Comparison of ENCODE assay signal across 8 cellular contexts in the genomic region with DNA sequence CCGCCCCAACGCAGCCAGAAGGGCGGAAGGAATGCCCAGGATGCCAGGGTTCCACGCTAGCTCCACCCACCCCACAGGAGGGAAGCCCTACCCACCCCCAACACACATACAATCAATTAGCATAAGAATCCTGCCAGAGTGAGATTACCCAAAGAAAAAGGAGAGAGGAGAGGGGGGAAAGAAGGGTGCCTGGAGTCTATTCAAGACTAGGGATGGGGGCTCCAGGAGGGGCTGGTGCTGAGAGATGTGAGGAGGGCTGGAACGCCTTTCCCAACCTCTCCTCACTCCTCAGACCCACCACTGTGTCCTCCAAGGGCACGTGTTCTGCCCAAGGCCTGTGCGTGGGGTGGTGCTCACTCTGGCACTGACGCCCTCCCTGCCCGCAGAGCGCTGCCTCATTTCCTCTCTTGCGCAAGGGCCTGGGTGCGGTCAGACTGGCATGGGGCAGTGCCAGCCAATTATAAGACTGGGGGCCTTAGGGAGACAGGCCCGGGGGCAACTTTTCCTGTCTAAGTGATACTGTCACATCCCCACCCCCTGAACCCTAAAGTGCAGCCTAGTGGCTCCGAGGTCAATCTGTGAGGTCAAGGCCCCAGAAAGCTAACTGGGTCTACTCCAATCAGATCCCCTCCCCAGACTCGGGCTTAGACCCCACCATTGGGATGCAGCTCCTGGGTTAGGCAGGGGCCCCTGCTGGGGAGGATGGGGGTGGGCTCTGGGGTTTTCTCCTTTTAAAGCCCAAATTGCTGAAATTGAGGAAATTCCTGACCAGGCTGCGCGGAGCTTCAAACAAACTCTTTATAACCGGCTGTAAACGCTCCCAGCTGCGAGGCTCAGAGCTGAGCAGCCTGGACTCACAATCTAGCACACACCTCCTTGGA.
DNase-seq lines count a peak whose midpoint lies in the region; ATAC-seq lines count a peak whose summit lies in the region.

No MANE protein-coding gene starts in this region.

- peaks cover 20 to 83% (median 76%) of the 10 kb centered on the region in 5 donors for H3K4me1 ChIP-seq in subcutaneous abdominal adipose tissue (ENCODE audit: control insufficient read depth in 5 of 5, insufficient read depth in 5 of 5, low read length in 5 of 5)

- peak; percentile 79 for DNase-seq in activated effector memory CD4-positive, alpha-beta T cell treated with anti-CD3 and anti-CD28 coated beads, Interleukin-2, amount 50 U/mL, for 16 hours
- DNase-seq in activated effector memory CD4-positive, alpha-beta T cell treated with Interleukin-2 at 50 U/mL for 16 hours = no peak
- DNase-seq in iPS-NIHi11 (ENCODE audit: low spot score) (peak; percentile 75), DMS153 treated with DMSO at 0.1 percent for 48 hours (lab: John Stamatoyannopoulos, UW; ENCODE audit: unreplicated experiment) (no peak)

- no peaks in the 10 kb centered on the region for H3K27me3 Mint-ChIP-seq in activated naive CD4-positive, alpha-beta T cell treated with anti-CD3 and anti-CD28 coated beads, Interleukin-2, amount 50 U/mL, for 24 hours

- no peaks in the 10 kb centered on the region for H3K27me3 ChIP-seq in subcutaneous abdominal adipose tissue (ENCODE audit: control insufficient read depth in 5 of 5, insufficient read depth in 4 of 5, low read length in 5 of 5)

- ATAC-seq in GM18867 (IDR thresholded peaks at IDR 0.05; ENCODE audit: unreplicated experiment) (no peak), GM21515 (IDR thresholded peaks at IDR 0.05; ENCODE audit: unreplicated experiment) (no peak)

- peaks cover 0 to 35% (median 30%) of the 10 kb centered on the region in 5 donors for H3K36me3 ChIP-seq in subcutaneous abdominal adipose tissue (ENCODE audit: control insufficient read depth in 5 of 5, insufficient read depth in 5 of 5, low read length in 5 of 5)

- H3K9ac ChIP-seq in subcutaneous abdominal adipose tissue (ENCODE audit: low read length in 5 of 5) = peak overlapping the region in 4 of 5 donors; percentile 32 to 68 (median 55)

- H3K4me3 ChIP-seq in subcutaneous abdominal adipose tissue (ENCODE audit: low read depth in 1 of 5, low read length in 5 of 5) = peak overlapping the region; percentile 11 to 96 (median 72)

- H3K27ac ChIP-seq in subcutaneous abdominal adipose tissue (ENCODE audit: low read depth, low read length) = peak overlapping the region; percentile 100

- no peaks in the 10 kb centered on the region for H3K36me3 Mint-ChIP-seq in activated naive CD4-positive, alpha-beta T cell treated with anti-CD3 and anti-CD28 coated beads, Interleukin-2, amount 50 U/mL, for 24 hours

- peaks cover 76% of the 10 kb centered on the region for H3K4me1 Mint-ChIP-seq in activated naive CD4-positive, alpha-beta T cell treated with anti-CD3 and anti-CD28 coated beads, Interleukin-2, amount 50 U/mL, for 24 hours

- H3K27ac Mint-ChIP-seq in activated naive CD4-positive, alpha-beta T cell treated with anti-CD3 and anti-CD28 coated beads, Interleukin-2, amount 50 U/mL, for 24 hours = peak overlapping the region; percentile 93

- no peaks in the 10 kb centered on the region for H3K9me3 ChIP-seq in subcutaneous abdominal adipose tissue (ENCODE audit: control insufficient read depth in 5 of 5, low read length in 5 of 5)

- peak overlapping the region; percentile 86 for H3K4me3 Mint-ChIP-seq in activated naive CD4-positive, alpha-beta T cell treated with anti-CD3 and anti-CD28 coated beads, Interleukin-2, amount 50 U/mL, for 24 hours

- H3K9me3 Mint-ChIP-seq in activated naive CD4-positive, alpha-beta T cell treated with anti-CD3 and anti-CD28 coated beads, Interleukin-2, amount 50 U/mL, for 24 hours = no peaks in the 10 kb centered on the region

Comparison
In these comparisons a context has a peak if more than half of its experiments do, and no peak if none do; other contexts are left out.
1. DNase-seq: peak in activated effector memory CD4-positive, alpha-beta T cell treated with anti-CD3 and anti-CD28 coated beads, Interleukin-2, amount 50 U/mL, for 16 hours (single experiment) and iPS-NIHi11 (single experiment); none in activated effector memory CD4-positive, alpha-beta T cell treated with Interleukin-2 at 50 U/mL for 16 hours (single experiment) and DMS153 treated with DMSO at 0.1 percent for 48 hours (single experiment).